In genomic region chr9:132163876-132164603, GRCh38 we compare ENCODE assay signal across 8 cellular contexts. TPM values are rescaled to one million over a fixed set of nuclear protein-coding genes. Genes with fewer than 3 reads are reported as not detected.
A peak's percentile ranks its signal among the peaks of the same experiment; 100 is the strongest.
DNase-seq lines count a peak whose midpoint lies in the region; ATAC-seq, FAIRE-seq and TF ChIP-seq lines count a peak whose summit lies in the region.

No MANE protein-coding gene starts in this region.

- H3K9ac ChIP-seq in astrocyte (ENCODE audit: low read length): no peak overlapping the region

- H3K27ac Mint-ChIP-seq in activated naive CD4-positive, alpha-beta T cell treated with anti-CD3 and anti-CD28 coated beads, Interleukin-2, amount 50 U/mL, for 24 hours: no peak overlapping the region
- no peak overlapping the region for H3K27ac Mint-ChIP-seq in astrocyte (ENCODE audit: unreplicated experiment)
- H3K27ac Mint-ChIP-seq in activated naive CD4-positive, alpha-beta T cell treated with anti-CD3 and anti-CD28 coated beads for 36 hours: no peak overlapping the region

- no peaks in the 10 kb centered on the region for H3K36me3 Mint-ChIP-seq in activated naive CD4-positive, alpha-beta T cell treated with anti-CD3 and anti-CD28 coated beads, Interleukin-2, amount 50 U/mL, for 24 hours
- H3K36me3 Mint-ChIP-seq in astrocyte (ENCODE audit: low read depth, unreplicated experiment): peaks cover 2% of the 10 kb centered on the region
- H3K36me3 Mint-ChIP-seq in activated naive CD4-positive, alpha-beta T cell treated with anti-CD3 and anti-CD28 coated beads for 36 hours (ENCODE audit: low read depth): peaks cover 1% of the 10 kb centered on the region

- H3K4me3 Mint-ChIP-seq in activated naive CD4-positive, alpha-beta T cell treated with anti-CD3 and anti-CD28 coated beads, Interleukin-2, amount 50 U/mL, for 24 hours: peak overlapping the region; percentile 39
- peak overlapping the region; percentile 52 for H3K4me3 Mint-ChIP-seq in astrocyte (ENCODE audit: unreplicated experiment)
- no peak overlapping the region for H3K4me3 Mint-ChIP-seq in activated naive CD4-positive, alpha-beta T cell treated with anti-CD3 and anti-CD28 coated beads for 36 hours

- no peak overlapping the region for H3K4me3 ChIP-seq in astrocyte (ENCODE audit: insufficient read depth, low read depth, low read length)
- peak overlapping the region; percentile 86 for H3K4me3 ChIP-seq in thoracic aorta

- peaks cover 53% of the 10 kb centered on the region for H4K20me1 ChIP-seq in astrocyte (ENCODE audit: insufficient read depth, low read length)

- no peak for DNase-seq in activated naive CD4-positive, alpha-beta T cell treated with anti-CD3 and anti-CD28 coated beads, Interleukin-2, amount 50 U/mL, for 16 hours
- DNase-seq in astrocyte (ENCODE audit: low read depth) (no peak), left lobe of liver (ENCODE audit: low spot score) (no peak), thoracic aorta (ENCODE audit: low spot score) (no peak), epidermal melanocyte (ENCODE audit: insufficient read length, low spot score) (no peak)
- no peak for DNase-seq in activated naive CD4-positive, alpha-beta T cell treated with anti-CD3 and anti-CD28 coated beads for 36 hours

- peak overlapping the region; percentile 96 for H3K4me2 ChIP-seq in astrocyte (ENCODE audit: low read length)

- peak; percentile 31 for ATAC-seq in left lobe of liver
- no peak for ATAC-seq in thoracic aorta (ENCODE audit: insufficient number of reproducible peaks, low FRiP score, low read depth)
- ATAC-seq in HG03095 (IDR thresholded peaks at IDR 0.05; ENCODE audit: unreplicated experiment): no peak

- peaks cover 61% of the 10 kb centered on the region for H3K27me3 ChIP-seq in astrocyte (ENCODE audit: insufficient read depth, low read length)
- peaks cover 10% of the 10 kb centered on the region for H3K27me3 ChIP-seq in thoracic aorta (replicated peaks; ENCODE audit: insufficient read depth)

- H3K4me1 ChIP-seq in astrocyte (ENCODE audit: insufficient read depth, low read length): peaks cover 23% of the 10 kb centered on the region
- peaks cover 25 to 37% of the 10 kb centered on the region in 2 donors for H3K4me1 ChIP-seq in thoracic aorta (ENCODE audit: control insufficient read depth in 1 of 2, low read depth in 2 of 2)

- no peaks in the 10 kb centered on the region for H3K79me2 ChIP-seq in astrocyte (ENCODE audit: insufficient read depth, low read length)

- no peak overlapping the region for H2AFZ ChIP-seq in astrocyte (ENCODE audit: low read depth, low read length)

- H3K9me3 Mint-ChIP-seq in activated naive CD4-positive, alpha-beta T cell treated with anti-CD3 and anti-CD28 coated beads, Interleukin-2, amount 50 U/mL, for 24 hours: no peaks in the 10 kb centered on the region
- no peaks in the 10 kb centered on the region for H3K9me3 Mint-ChIP-seq in astrocyte (ENCODE audit: unreplicated experiment)
- no peaks in the 10 kb centered on the region for H3K9me3 Mint-ChIP-seq in activated naive CD4-positive, alpha-beta T cell treated with anti-CD3 and anti-CD28 coated beads for 36 hours

- FAIRE-seq in astrocyte (lab: Jason Lieb, UNC): no peak

- TF ChIP-seq CTCF in astrocyte (IDR thresholded peaks at IDR 0.05; ENCODE audit: insufficient read depth, low read depth, low read length) (no peak), thoracic aorta (IDR thresholded peaks at IDR 0.05) (no peak)

- intact Hi-C loops in activated naive CD4-positive, alpha-beta T cell treated with anti-CD3 and anti-CD28 coated beads for 36 hours (cut with micrococcal nuclease): no loop called here

- H3K9me3 ChIP-seq in astrocyte (ENCODE audit: insufficient read depth, low read depth, low read length) (no peaks in the 10 kb centered on the region), thoracic aorta (no peaks in the 10 kb centered on the region)

- H3K27ac ChIP-seq in astrocyte (ENCODE audit: low read depth, low read length) (no peak overlapping the region), thoracic aorta (no peak overlapping the region)

- H3K36me3 ChIP-seq in astrocyte (ENCODE audit: insufficient read depth, low read length) (no peaks in the 10 kb centered on the region), thoracic aorta (no peaks in the 10 kb centered on the region)

- H3K27me3 Mint-ChIP-seq in activated naive CD4-positive, alpha-beta T cell treated with anti-CD3 and anti-CD28 coated beads, Interleukin-2, amount 50 U/mL, for 24 hours: peaks cover 35% of the 10 kb centered on the region
- peaks cover 72% of the 10 kb centered on the region for H3K27me3 Mint-ChIP-seq in astrocyte (ENCODE audit: low read depth, unreplicated experiment)
- peaks cover 57% of the 10 kb centered on the region for H3K27me3 Mint-ChIP-seq in activated naive CD4-positive, alpha-beta T cell treated with anti-CD3 and anti-CD28 coated beads for 36 hours (ENCODE audit: low read depth)

- CTCF ChIA-PET in activated naive CD4-positive, alpha-beta T cell treated with anti-CD3 and anti-CD28 coated beads for 36 hours (lab: Charles Lee): interaction anchor here (0.9 to 1.1 kb wide), 2 partner anchors 72 to 89 kb away, joined by 3 read pairs; no protein-coding TSS in a partner anchor

- H3K4me1 Mint-ChIP-seq in activated naive CD4-positive, alpha-beta T cell treated with anti-CD3 and anti-CD28 coated beads, Interleukin-2, amount 50 U/mL, for 24 hours: peaks cover 14% of the 10 kb centered on the region
- H3K4me1 Mint-ChIP-seq in astrocyte (ENCODE audit: low read depth, unreplicated experiment): peaks cover 3% of the 10 kb centered on the region
- H3K4me1 Mint-ChIP-seq in activated naive CD4-positive, alpha-beta T cell treated with anti-CD3 and anti-CD28 coated beads for 36 hours (ENCODE audit: low read depth): peaks cover 7% of the 10 kb centered on the region

RNA-seq across cellular contexts. Expression of gene NTNG2, which starts 2.2 kb away (rescaled TPM):
- 2.4 and 2.5 TPM in 2 replicates for total RNA-seq in astrocyte
- 0.38 TPM for total RNA-seq in left lobe of liver
- 1 to 10 TPM; 1.2 to 2.0 TPM for total RNA-seq in thoracic aorta
- total RNA-seq in activated naive CD4-positive, alpha-beta T cell treated with anti-CD3 and anti-CD28 coated beads for 36 hours: under 1 TPM; 0.52 to 0.76 TPM
